Comparison of ENCODE assay signal across 25 cellular contexts in genomic region chr9:78453450-78453849, GRCh38.
"Had no signal": no experiment of that assay in that cellular context is flagged by ENCODE, and none has a peak within 500 bp of the region (broad histone marks: within the 10 kb centered on the region; RNA-seq: fewer than 3 reads in every experiment).

No MANE protein-coding gene starts in this region.

- H3K36me3 ChIP-seq: adrenal gland had no signal

- H3K9me3 ChIP-seq: adrenal gland had no signal

- H3K4me1 ChIP-seq: adrenal gland had no signal

- ATAC-seq: activated T-cell treated with anti-CD3 and anti-CD28 coated beads, Interleukin-2, amount 50 U/mL, for 4 hours; Panc1; Right ventricle myocardium inferior had no signal

- DNase-seq: activated CD4-positive, alpha-beta memory T cell treated with anti-CD3 and anti-CD28 coated beads for 36 hours; activated CD4-positive, alpha-beta T cell treated with anti-CD3 and anti-CD28 coated beads, Interleukin-2, amount 10 ng/mL, durations not matched to agents 7 days and 5 days; activated CD4-positive, CD25-positive, alpha-beta regulatory T cell; activated CD8-positive, alpha-beta memory T cell treated with anti-CD3 and anti-CD28 coated beads for 24 hours; activated effector memory CD4-positive, alpha-beta T cell treated with anti-CD3 and anti-CD28 coated beads, Interleukin-2, amount 50 U/mL, for 16 hours; activated naive CD4-positive, alpha-beta T cell treated with Interleukin-2 at 50 U/mL for 16 hours; activated T-cell treated with anti-CD3 and anti-CD28 coated beads, Interleukin-2, amount 50 U/mL, for 4 hours; adrenal gland; anterior cingulate cortex; cerebellar nuclear complex; Kasumi-1; NCI-H1105 treated with DMSO at 0.1 percent for 48 hours; NCI-H1436 treated with DMSO at 0.1 percent for 48 hours; NCI-H1930; NCI-H2171; NCI-H226; NCI-H526; NCI-H82; OCI-M1; RPMI8226; T-helper 1 cell had no signal

- H3K27me3 ChIP-seq: adrenal gland had no signal

- H3K27ac ChIP-seq: adrenal gland, SK-N-MC, VCaP had no signal

- H3K4me3 ChIP-seq: adrenal gland, SK-N-MC had no signal
